Comparison of ENCODE assay signal across 1 cellular context in genomic region chr3:193592841-193593665, GRCh38.
TF ChIP-seq lines count a peak whose summit lies in the region.

Gene OPA1, plus strand, starts transcription at chr3:193593208. Its CDS starts 170 bp downstream, at chr3:193593378.

TF ChIP-seq in HepG2, 621 proteins besides CTCF, POLR2A, EP300 and RAD21 (continued from another document and continues in another):
- peak; percentile 61; the same call in 1 of the 2 replicates for TF ChIP-seq PBX3 (CRISPR knock-in tag; IDR thresholded peaks at IDR 0.05; ENCODE audit: borderline replicate concordance)
- TF ChIP-seq MYPOP (CRISPR knock-in tag; IDR thresholded peaks at IDR 0.05), result peak; percentile 37; the same call in 1 of the 2 replicates
- TF ChIP-seq ZNF296 (CRISPR knock-in tag; conservative IDR thresholded peaks at IDR 0.05), result peak; percentile 90
- TF ChIP-seq XRCC5 (optimal IDR thresholded peaks at IDR 0.05; ENCODE audit: low read length), result peak; percentile 95
- no peak for TF ChIP-seq ZNF816 (CRISPR knock-in tag; IDR thresholded peaks at IDR 0.05; ENCODE audit: borderline replicate concordance)
- no peak for TF ChIP-seq PHB2 (IDR thresholded peaks at IDR 0.05; ENCODE audit: partially characterized antibody)
- TF ChIP-seq MAFF (IDR thresholded peaks at IDR 0.05; ENCODE audit: low read depth, low read length), result no peak
- TF ChIP-seq LCORL (IDR thresholded peaks at IDR 0.05), result no peak
- TF ChIP-seq LCORL (CRISPR knock-in tag; IDR thresholded peaks at IDR 0.05), result peak; percentile 93
- peak; percentile 46; the same call in 1 of the 2 replicates for TF ChIP-seq SOX13 (IDR thresholded peaks at IDR 0.05)
- peak in 1 of 2 experiments; percentile 65; a peak in 2 of 4 replicates for TF ChIP-seq SOX13 (CRISPR knock-in tag; conservative IDR thresholded peaks at IDR 0.05 in 1 of 2, IDR thresholded peaks at IDR 0.05 in 1 of 2)
- peak; percentile 90 for TF ChIP-seq ZNF891 (CRISPR knock-in tag; IDR thresholded peaks at IDR 0.05)
- peak; percentile 21; the same call in 1 of the 2 replicates for TF ChIP-seq RELA (CRISPR knock-in tag; IDR thresholded peaks at IDR 0.05)
- no peak for TF ChIP-seq PREB (CRISPR knock-in tag; IDR thresholded peaks at IDR 0.05)
- TF ChIP-seq SP5 (CRISPR knock-in tag; IDR thresholded peaks at IDR 0.05; ENCODE audit: borderline replicate concordance, low read depth), result peak; percentile 84
- TF ChIP-seq THAP8 (CRISPR knock-in tag; IDR thresholded peaks at IDR 0.05; ENCODE audit: borderline replicate concordance), result no peak
- peak; percentile 97 for TF ChIP-seq AHR (CRISPR knock-in tag; IDR thresholded peaks at IDR 0.05)
- peak; percentile 98; the same call in 1 of the 2 replicates for TF ChIP-seq MIER3 (CRISPR knock-in tag; IDR thresholded peaks at IDR 0.05; ENCODE audit: borderline replicate concordance)
- TF ChIP-seq HOXA7 (CRISPR knock-in tag; IDR thresholded peaks at IDR 0.05), result no peak
- TF ChIP-seq GMEB1 (CRISPR knock-in tag; IDR thresholded peaks at IDR 0.05; ENCODE audit: borderline replicate concordance), result peak; percentile 85; the same call in 1 of the 2 replicates
- no peak for TF ChIP-seq ATF6 (CRISPR knock-in tag; conservative IDR thresholded peaks at IDR 0.05)
- TF ChIP-seq ZFP1 (CRISPR knock-in tag; IDR thresholded peaks at IDR 0.05), result peak; percentile 73
- TF ChIP-seq SALL2 (CRISPR knock-in tag; IDR thresholded peaks at IDR 0.05), result peak; percentile 99
- peak; percentile 77; the same call in 1 of the 2 replicates for TF ChIP-seq KAT7 (CRISPR knock-in tag; IDR thresholded peaks at IDR 0.05; ENCODE audit: borderline replicate concordance)
- peak; percentile 98 for TF ChIP-seq JARID2 (CRISPR knock-in tag; IDR thresholded peaks at IDR 0.05; ENCODE audit: insufficient replicate concordance)
- no peak for TF ChIP-seq DMTF1 (CRISPR knock-in tag; IDR thresholded peaks at IDR 0.05)
- peak; percentile 87 for TF ChIP-seq RBM39 (IDR thresholded peaks at IDR 0.05; ENCODE audit: low read depth, low read length, poor library complexity, severe bottlenecking)
- no peak for TF ChIP-seq SRSF4 (IDR thresholded peaks at IDR 0.05; ENCODE audit: low read depth, low read length, poor library complexity, severe bottlenecking)
- no peak; the same call in 1 of the 2 replicates for TF ChIP-seq ZNF720 (CRISPR knock-in tag; IDR thresholded peaks at IDR 0.05)
- no peak for TF ChIP-seq ZNF7 (CRISPR knock-in tag; IDR thresholded peaks at IDR 0.05)
- TF ChIP-seq RCOR2 (CRISPR knock-in tag; IDR thresholded peaks at IDR 0.05), result peak; percentile 58; the same call in 1 of the 2 replicates
- peak; percentile 65; the same call in 1 of the 2 replicates for TF ChIP-seq SIX1 (CRISPR knock-in tag; IDR thresholded peaks at IDR 0.05; ENCODE audit: borderline replicate concordance)
- TF ChIP-seq ZNF574 (CRISPR knock-in tag; IDR thresholded peaks at IDR 0.05), result peak; percentile 97
- TF ChIP-seq HOMEZ (CRISPR knock-in tag; IDR thresholded peaks at IDR 0.05; ENCODE audit: low read depth), result peak; percentile 99; the same call in 1 of the 2 replicates
- peak; percentile 91 for TF ChIP-seq ERF (CRISPR knock-in tag; IDR thresholded peaks at IDR 0.05)
- TF ChIP-seq PHF21A (CRISPR knock-in tag; IDR thresholded peaks at IDR 0.05), result peak; percentile 90
- TF ChIP-seq HOXA5 (CRISPR knock-in tag; IDR thresholded peaks at IDR 0.05), result peak; percentile 85
- peak; percentile 80; the same call in 1 of the 2 replicates for TF ChIP-seq ZNF724P (CRISPR knock-in tag; IDR thresholded peaks at IDR 0.05; ENCODE audit: borderline replicate concordance)
- peak; percentile 93 for TF ChIP-seq ZKSCAN8 (CRISPR knock-in tag; IDR thresholded peaks at IDR 0.05; ENCODE audit: borderline replicate concordance)
- TF ChIP-seq GATAD2A (CRISPR knock-in tag; IDR thresholded peaks at IDR 0.05), result peak; percentile 86
- TF ChIP-seq SMAD1 (CRISPR knock-in tag; IDR thresholded peaks at IDR 0.05; ENCODE audit: borderline replicate concordance, low read depth), result peak; percentile 98; the same call in 1 of the 2 replicates
- peak; percentile 70; the same call in 1 of the 2 replicates for TF ChIP-seq ZNF263 (CRISPR knock-in tag; IDR thresholded peaks at IDR 0.05)
- TF ChIP-seq PCBP1 (IDR thresholded peaks at IDR 0.05; ENCODE audit: borderline replicate concordance, low read depth, low read length), result 0 out of 2 replicates have a peak, but pooled peaks have one; percentile 79
- peak; percentile 79 for TF ChIP-seq ARID5B (CRISPR knock-in tag; IDR thresholded peaks at IDR 0.05)
- peak; percentile 51 for TF ChIP-seq AGO2 (optimal IDR thresholded peaks at IDR 0.05; ENCODE audit: low read depth, low read length)
